9 cellular contexts compared by ENCODE assay signal in the genomic region with DNA sequence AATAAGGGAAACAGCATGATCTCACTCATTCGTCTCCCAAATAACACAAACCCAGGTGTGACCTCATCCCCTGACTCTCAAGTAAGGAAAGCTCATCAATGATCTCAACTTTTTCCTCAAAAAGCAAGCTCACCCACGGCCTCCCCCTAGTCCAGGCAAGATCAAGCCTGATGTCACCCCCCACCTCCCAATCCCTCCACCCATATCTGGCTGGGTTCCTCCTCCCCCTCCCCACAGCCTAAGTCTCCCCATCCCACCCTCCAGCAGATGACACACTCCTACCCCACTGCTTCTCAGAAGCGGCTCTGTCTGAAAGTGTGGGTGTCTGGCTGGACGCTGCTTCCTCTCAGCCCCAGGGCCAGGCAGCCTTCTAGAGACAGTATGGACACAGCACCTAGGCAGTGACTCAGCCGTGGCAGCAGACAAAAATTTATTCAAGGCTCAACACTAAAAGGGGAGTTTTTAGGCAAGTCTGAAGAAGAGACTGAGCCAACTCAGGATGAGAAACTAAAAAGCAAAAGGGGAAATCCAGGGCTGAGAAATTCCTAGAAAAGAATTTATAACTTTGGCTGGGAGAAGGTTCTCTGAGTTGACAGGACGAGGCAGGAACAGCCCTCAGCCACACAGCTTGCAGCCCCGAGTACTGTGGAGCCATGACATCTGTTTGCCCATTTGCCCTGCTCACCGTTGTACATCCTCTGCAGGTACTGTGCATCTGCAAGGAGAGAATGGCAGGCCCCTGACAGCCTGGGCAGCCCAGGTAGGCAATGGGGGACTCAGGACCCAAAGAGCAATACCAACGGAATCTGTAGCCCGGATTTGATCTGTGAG.
DNase-seq lines count a peak whose midpoint lies in the region; ATAC-seq and TF ChIP-seq lines count a peak whose summit lies in the region.
"Had no signal": no experiment of that assay in that cellular context is flagged by ENCODE, and none has a peak within 500 bp of the region (broad histone marks: within the 10 kb centered on the region; RNA-seq: fewer than 3 reads in every experiment).

No MANE protein-coding gene starts in this region.

- H4K20me1 ChIP-seq in smooth muscle cell (ENCODE audit: low read depth) (no peaks in the 10 kb centered on the region), hepatocyte (ENCODE audit: insufficient read depth, poor library complexity, severe bottlenecking) (no peaks in the 10 kb centered on the region)

- H3K27ac ChIP-seq in brain microvascular endothelial cell (no peak overlapping the region), smooth muscle cell (ENCODE audit: low read depth) (peak overlapping the region; percentile 91), hepatocyte (no peak overlapping the region)
- H3K27ac ChIP-seq: SK-N-MC had no signal

- H2AFZ ChIP-seq in smooth muscle cell (ENCODE audit: low read depth), result peak overlapping the region; percentile 75
- H2AFZ ChIP-seq in hepatocyte, result no peak overlapping the region

- 37% methylated on average over 10 of the region's 10 CpGs for WGBS in smooth muscle cell (ENCODE audit: low lambda C conversion rate)
- WGBS in hepatocyte (ENCODE audit: low lambda C conversion rate, missing lambda C conversion rate), result 78% methylated on average over 10 of the region's 10 CpGs

- H3K9me3 ChIP-seq in smooth muscle cell (replicated peaks; ENCODE audit: low read depth) (no peaks in the 10 kb centered on the region), hepatocyte (ENCODE audit: low read depth) (no peaks in the 10 kb centered on the region)

- TF ChIP-seq CTCF in brain microvascular endothelial cell (IDR thresholded peaks at IDR 0.05; ENCODE audit: low read depth, low read length, missing control alignments), result no peak
- TF ChIP-seq CTCF in smooth muscle cell (IDR thresholded peaks at IDR 0.05; ENCODE audit: borderline replicate concordance, insufficient read depth, poor library complexity, severe bottlenecking), result no peak
- no peak for TF ChIP-seq CTCF in hepatocyte (IDR thresholded peaks at IDR 0.05; ENCODE audit: poor library complexity)

- H3K79me2 ChIP-seq in smooth muscle cell (ENCODE audit: low read depth), result no peaks in the 10 kb centered on the region
- H3K79me2 ChIP-seq in hepatocyte, result no peaks in the 10 kb centered on the region

- no peaks in the 10 kb centered on the region for H3K36me3 ChIP-seq in brain microvascular endothelial cell (replicated peaks)
- no peaks in the 10 kb centered on the region for H3K36me3 ChIP-seq in smooth muscle cell (ENCODE audit: low read depth)
- no peaks in the 10 kb centered on the region for H3K36me3 ChIP-seq in hepatocyte (replicated peaks; ENCODE audit: insufficient read depth, low read depth)

- in situ Hi-C loops in brain microvascular endothelial cell (cut with HindIII; ENCODE audit: low pct_ligation_motif_present, low sequenced_read_pairs), result no loop called here

- peak overlapping the region; percentile 77 for H3K9ac ChIP-seq in smooth muscle cell (ENCODE audit: low read depth)

- H3K27me3 ChIP-seq in brain microvascular endothelial cell (replicated peaks) (no peaks in the 10 kb centered on the region), smooth muscle cell (ENCODE audit: low read depth) (no peaks in the 10 kb centered on the region), hepatocyte (no peaks in the 10 kb centered on the region)

- DNase-seq in NCI-H226, result peak; percentile 51
- peak; percentile 58 for DNase-seq in brain microvascular endothelial cell
- DNase-seq in smooth muscle cell (lab: John Stamatoyannopoulos, UW; ENCODE audit: unreplicated experiment), result no peak
- no peak for DNase-seq in mesenteric fat pad (ENCODE audit: low spot score)
- no peak for DNase-seq in hepatocyte (ENCODE audit: low spot score)
- DNase-seq in NCI-H510A (lab: John Stamatoyannopoulos, UW), result no peak

- H3K4me3 ChIP-seq in brain microvascular endothelial cell (ENCODE audit: low read depth, low read length) (no peak overlapping the region), smooth muscle cell (no peak overlapping the region), hepatocyte (no peak overlapping the region)
- H3K4me3 ChIP-seq: SK-N-MC had no signal

- H3F3A ChIP-seq in smooth muscle cell (ENCODE audit: low read depth), result peaks cover 15% of the 10 kb centered on the region

- ATAC-seq in GM18868 (IDR thresholded peaks at IDR 0.05; ENCODE audit: unreplicated experiment) (peak; percentile 82), HG03457 (IDR thresholded peaks at IDR 0.05; ENCODE audit: unreplicated experiment) (no peak)

- H3K9me2 ChIP-seq in hepatocyte (replicated peaks; ENCODE audit: insufficient read depth), result no peaks in the 10 kb centered on the region

- H3K4me2 ChIP-seq in smooth muscle cell, result peak overlapping the region; percentile 75
- H3K4me2 ChIP-seq in hepatocyte, result no peak overlapping the region

- no peaks in the 10 kb centered on the region for H3K4me1 ChIP-seq in smooth muscle cell (ENCODE audit: low read depth)
- no peaks in the 10 kb centered on the region for H3K4me1 ChIP-seq in hepatocyte (ENCODE audit: insufficient read depth)

Comparison
In these comparisons a context has a peak if more than half of its experiments do, and no peak if none do; other contexts are left out.
1. DNase-seq: peak in NCI-H226 (single experiment) and brain microvascular endothelial cell (single experiment); none in smooth muscle cell (single experiment), mesenteric fat pad (single experiment), hepatocyte (single experiment) and NCI-H510A (single experiment).